10 cellular contexts compared by ENCODE assay signal in genomic region chr13:27147530-27148170, GRCh38. TPM values are rescaled to one million over a fixed set of nuclear protein-coding genes. Genes with fewer than 3 reads are reported as not detected.
DNase-seq lines count a peak whose midpoint lies in the region; ATAC-seq, FAIRE-seq and TF ChIP-seq lines count a peak whose summit lies in the region.
"Had no signal": no experiment of that assay in that cellular context is flagged by ENCODE, and none has a peak within 500 bp of the region (broad histone marks: within the 10 kb centered on the region; RNA-seq: fewer than 3 reads in every experiment).

No MANE protein-coding gene starts in this region.

- H3K4me3 Mint-ChIP-seq in effector memory CD8-positive, alpha-beta T cell = no peak overlapping the region
- no peak overlapping the region for H3K4me3 Mint-ChIP-seq in glutamatergic neuron (ENCODE audit: unreplicated experiment)

- peak overlapping the region in 1 of 2 donors; percentile 26 for H3K27ac Mint-ChIP-seq in effector memory CD8-positive, alpha-beta T cell
- no peak overlapping the region for H3K27ac Mint-ChIP-seq in glutamatergic neuron (ENCODE audit: unreplicated experiment)

- H3K4me1 ChIP-seq in esophagus muscularis mucosa (peaks cover 7 to 76% (median 62%) of the 10 kb centered on the region in 4 donors), prostate gland (replicated peaks) (no peaks in the 10 kb centered on the region)

- H3K27me3 Mint-ChIP-seq in effector memory CD8-positive, alpha-beta T cell = no peaks in the 10 kb centered on the region
- H3K27me3 Mint-ChIP-seq in glutamatergic neuron (ENCODE audit: unreplicated experiment) = peaks cover 2% of the 10 kb centered on the region

- WGBS in esophagus muscularis mucosa = 87% methylated on average over 8 of the region's 8 CpGs
- 91% methylated on average over 8 of the region's 8 CpGs for WGBS in prostate gland

- intact Hi-C loops in esophagus muscularis mucosa (cut with DNase I) = no loop called here
- intact Hi-C loops in prostate gland (cut with DNase I) = no loop called here

- TF ChIP-seq EP300 in esophagus muscularis mucosa (IDR thresholded peaks at IDR 0.05) = no peak

- H3K27me3 ChIP-seq in esophagus muscularis mucosa = no peaks in the 10 kb centered on the region
- H3K27me3 ChIP-seq in prostate gland (replicated peaks; ENCODE audit: insufficient read depth) = no peaks in the 10 kb centered on the region

- peak; percentile 89 for FAIRE-seq in GM18507 (lab: Jason Lieb, UNC)

- no peaks in the 10 kb centered on the region for H3K36me3 Mint-ChIP-seq in effector memory CD8-positive, alpha-beta T cell (ENCODE audit: insufficient read depth)
- no peaks in the 10 kb centered on the region for H3K36me3 Mint-ChIP-seq in glutamatergic neuron (ENCODE audit: unreplicated experiment)

- ATAC-seq in GM21381 (IDR thresholded peaks at IDR 0.05; ENCODE audit: unreplicated experiment) (peak; percentile 55), HG03342 (IDR thresholded peaks at IDR 0.05; ENCODE audit: unreplicated experiment) (peak; percentile 62)
- peak; percentile 65 for ATAC-seq in effector memory CD8-positive, alpha-beta T cell (replicated peaks)

- peaks cover 0 to 8% (median 0%) of the 10 kb centered on the region in 4 donors for H3K9me3 ChIP-seq in esophagus muscularis mucosa
- H3K9me3 ChIP-seq in prostate gland = no peaks in the 10 kb centered on the region

- H3K36me3 ChIP-seq in esophagus muscularis mucosa = no peaks in the 10 kb centered on the region
- no peaks in the 10 kb centered on the region for H3K36me3 ChIP-seq in prostate gland

- no peak overlapping the region for H3K27ac ChIP-seq in esophagus muscularis mucosa (replicated peaks in 1 of 4)
- no peak overlapping the region for H3K27ac ChIP-seq in prostate gland

- DNase-seq in GM18507 (ENCODE audit: extremely low spot score, insufficient read length, low read depth) (no peak), glutamatergic neuron (no peak), esophagus muscularis mucosa (ENCODE audit: extremely low spot score) (no peak), prostate gland (ENCODE audit: low spot score) (no peak), NCI-H187 (lab: John Stamatoyannopoulos, UW) (no peak)
- DNase-seq in effector memory CD8-positive, alpha-beta T cell = no peak
- DNase-seq: cortex of kidney; stimulated activated CD4-positive, alpha-beta T cell treated with anti-CD3 and anti-CD28 coated beads, Interleukin-1b, Interleukin-23, amount 100 ng/mL, for 48 hours had no signal

- H3K4me1 Mint-ChIP-seq in effector memory CD8-positive, alpha-beta T cell (ENCODE audit: low read depth in 2 of 2) = peaks cover 34 to 70% of the 10 kb centered on the region in 2 donors
- H3K4me1 Mint-ChIP-seq in glutamatergic neuron (ENCODE audit: low read depth, unreplicated experiment) = no peaks in the 10 kb centered on the region

- TF ChIP-seq CTCF in glutamatergic neuron (IDR thresholded peaks at IDR 0.05; ENCODE audit: partially characterized antibody, unreplicated experiment) = no peak
- no peak for TF ChIP-seq CTCF in esophagus muscularis mucosa (IDR thresholded peaks at IDR 0.05)
- no peak for TF ChIP-seq CTCF in prostate gland (IDR thresholded peaks at IDR 0.05)

- H3K4me3 ChIP-seq in esophagus muscularis mucosa = no peak overlapping the region
- no peak overlapping the region for H3K4me3 ChIP-seq in prostate gland

- H3K9me3 Mint-ChIP-seq in effector memory CD8-positive, alpha-beta T cell = no peaks in the 10 kb centered on the region
- H3K9me3 Mint-ChIP-seq in glutamatergic neuron (ENCODE audit: unreplicated experiment) = peaks cover 2% of the 10 kb centered on the region

- no peak for TF ChIP-seq POLR2A in esophagus muscularis mucosa (IDR thresholded peaks at IDR 0.05; ENCODE audit: low read depth)
- TF ChIP-seq POLR2A in prostate gland (IDR thresholded peaks at IDR 0.05) = no peak

RNA-seq across cellular contexts. Expression of gene USP12, which starts 24.0 kb away (rescaled TPM):
- 24.9 TPM for total RNA-seq in glutamatergic neuron (ENCODE audit: unreplicated experiment)
- total RNA-seq in esophagus muscularis mucosa = 100 to 1,000 TPM in 1 of 4 donors, 10 to 100 TPM in 3; 55.6 to 107 (median 87.3) TPM
- total RNA-seq in prostate gland = 10 to 100 TPM; 11.3 to 21.5 TPM
